19 cellular contexts compared by ENCODE assay signal in the genomic region with DNA sequence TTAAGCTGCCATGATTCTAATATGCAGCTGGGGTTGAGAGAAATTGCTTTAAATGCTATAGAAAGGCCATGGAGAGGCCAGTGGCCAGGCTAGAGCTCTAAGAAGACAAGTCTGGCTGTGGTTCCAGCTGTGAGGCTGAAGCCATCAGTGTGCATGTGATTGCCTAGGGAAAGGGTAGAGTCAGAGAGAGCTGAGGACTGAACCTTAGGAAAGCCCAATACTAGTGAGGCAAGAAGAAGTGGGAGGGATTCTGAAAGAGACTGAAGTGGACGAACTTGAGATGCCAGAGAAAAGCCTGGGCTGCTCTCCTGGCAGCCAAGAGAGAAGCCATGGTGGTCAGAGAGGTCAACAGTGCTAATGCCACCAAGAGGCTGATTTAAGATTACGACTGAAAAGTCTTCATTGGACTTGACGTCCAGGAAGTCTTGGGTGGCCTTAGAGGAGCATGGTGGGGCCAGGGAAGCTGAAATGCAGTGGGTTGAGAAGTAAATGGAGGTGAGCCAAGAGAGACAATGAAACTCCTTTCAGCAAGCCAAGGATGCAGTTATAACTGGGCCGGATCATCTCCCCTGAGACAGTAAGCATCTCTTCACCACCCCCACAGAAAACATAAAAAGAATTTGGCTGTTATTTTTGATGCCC.
"Had no signal": no experiment of that assay in that cellular context is flagged by ENCODE, and none has a peak within 500 bp of the region (broad histone marks: within the 10 kb centered on the region; RNA-seq: fewer than 3 reads in every experiment).

No MANE protein-coding gene starts in this region.

- H3K36me3 Mint-ChIP-seq: mesothelial cell of epicardium; stimulated activated effector memory CD8-positive, alpha-beta T cell treated with anti-CD3 and anti-CD28 coated beads, Interleukin-12 subunit alpha, Interleukin-12 subunit beta, amount 100 ng/mL, for 72 hours had no signal

- H3K4me2 ChIP-seq: neural progenitor cell had no signal

- H3K27ac ChIP-seq: coronary artery, heart left ventricle, neural progenitor cell, pancreas, suprapubic skin, thyroid gland, upper lobe of right lung, vagina had no signal

- H3K9me3 ChIP-seq: heart left ventricle, pancreas, suprapubic skin, thyroid gland, upper lobe of right lung, vagina had no signal

- H3K36me3 ChIP-seq: heart left ventricle, neural progenitor cell, pancreas, suprapubic skin, thyroid gland, upper lobe of right lung, vagina had no signal

- DNase-seq: effector CD4-positive, alpha-beta T cell; heart left ventricle; hippocampal formation; nucleus accumbens; pancreas; right cardiac atrium; stimulated activated CD4-positive, alpha-beta T cell treated with anti-CD3 and anti-CD28 coated beads, Interleukin-4, amount 100 ng/mL, for 1 hour; stimulated activated CD8-positive, alpha-beta memory T cell treated with anti-CD3 and anti-CD28 coated beads, Interleukin-4, amount 100 ng/mL, for 48 hours; stimulated activated naive CD8-positive, alpha-beta T cell treated with anti-CD3 and anti-CD28 coated beads, Interleukin-15, Interleukin-2, amounts not matched to agents 100 U/mL and 50 U/mL, for 24 hours; thyroid gland; upper lobe of right lung had no signal

- H3K4me3 Mint-ChIP-seq: mesothelial cell of epicardium; natural killer cell treated with Interleukin-12 subunit alpha and Interleukin-12 subunit beta and Interleukin-15 and Interleukin-18, amount 100 ng/mL, for 72 hours; neural progenitor cell; stimulated activated effector memory CD8-positive, alpha-beta T cell treated with anti-CD3 and anti-CD28 coated beads, Interleukin-12 subunit alpha, Interleukin-12 subunit beta, amount 100 ng/mL, for 72 hours had no signal

- H3K9me3 Mint-ChIP-seq: mesothelial cell of epicardium; natural killer cell treated with Interleukin-12 subunit alpha and Interleukin-12 subunit beta and Interleukin-15 and Interleukin-18, amount 100 ng/mL, for 72 hours had no signal

- H3K4me1 ChIP-seq: pancreas, upper lobe of right lung had no signal

- H3K4me3 ChIP-seq: coronary artery, heart left ventricle, neural progenitor cell, pancreas, suprapubic skin, thyroid gland, upper lobe of right lung, vagina had no signal

- H3K9ac ChIP-seq: neural progenitor cell had no signal

- H3K27ac Mint-ChIP-seq: mesothelial cell of epicardium; natural killer cell treated with Interleukin-12 subunit alpha and Interleukin-12 subunit beta and Interleukin-15 and Interleukin-18, amount 100 ng/mL, for 72 hours; neural progenitor cell; progenitor cell of endocrine pancreas; stimulated activated effector memory CD8-positive, alpha-beta T cell treated with anti-CD3 and anti-CD28 coated beads, Interleukin-12 subunit alpha, Interleukin-12 subunit beta, amount 100 ng/mL, for 72 hours had no signal
